In the genomic region with DNA sequence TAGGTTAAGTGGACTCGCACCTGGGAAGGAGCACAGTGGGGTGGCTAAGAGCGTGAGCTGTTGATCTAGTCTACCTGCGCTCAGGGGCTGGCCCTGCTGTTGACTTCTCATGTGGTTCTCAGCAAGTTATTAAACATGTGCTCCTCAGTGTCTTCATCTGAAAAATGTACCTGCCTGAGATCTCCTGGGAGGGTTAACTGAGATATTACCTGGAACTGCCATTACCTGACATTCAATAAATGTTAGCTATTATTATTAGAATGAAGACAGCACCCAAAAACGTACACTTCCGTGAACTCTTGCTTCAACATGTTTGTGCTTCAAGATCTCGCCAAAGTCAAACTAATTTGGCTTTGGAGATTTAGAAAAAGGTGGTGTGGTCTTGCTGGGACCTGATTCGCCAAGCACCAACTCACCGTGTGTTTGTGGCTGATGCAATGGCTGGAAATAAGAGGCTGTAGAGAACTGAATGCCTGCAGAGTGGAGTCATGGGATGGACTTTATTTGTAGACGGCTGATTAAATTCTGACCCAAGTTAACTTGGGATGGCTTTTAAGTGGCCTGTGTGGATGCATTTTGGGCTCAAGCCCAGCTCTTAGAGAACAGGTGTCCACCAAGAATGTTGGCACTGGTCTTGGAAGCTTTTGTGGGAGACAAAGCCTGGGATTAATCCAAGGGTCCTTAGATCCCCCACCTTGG, we compare ENCODE assay signal across 23 cellular contexts.
A peak's percentile ranks its signal among the peaks of the same experiment; 100 is the strongest.
DNase-seq lines count a peak whose midpoint lies in the region; ATAC-seq, FAIRE-seq and TF ChIP-seq lines count a peak whose summit lies in the region.
"Had no signal": no experiment of that assay in that cellular context is flagged by ENCODE, and none has a peak within 500 bp of the region (broad histone marks: within the 10 kb centered on the region; RNA-seq: fewer than 3 reads in every experiment).

No MANE protein-coding gene starts in this region.

- H4K20me1 ChIP-seq in astrocyte (ENCODE audit: insufficient read depth, low read length) (no peaks in the 10 kb centered on the region), HepG2 (ENCODE audit: insufficient read depth, low read length) (no peaks in the 10 kb centered on the region)

- H3K36me3 ChIP-seq in astrocyte (ENCODE audit: insufficient read depth, low read length), result no peaks in the 10 kb centered on the region
- H3K36me3 ChIP-seq in gastrocnemius medialis, result no peaks in the 10 kb centered on the region
- no peaks in the 10 kb centered on the region for H3K36me3 ChIP-seq in HepG2 (replicated peaks in 1 of 2; ENCODE audit: control insufficient read depth in 1 of 2, insufficient read depth in 2 of 2, low read length in 2 of 2)
- H3K36me3 ChIP-seq: ascending aorta had no signal

- H3K79me2 ChIP-seq in astrocyte (ENCODE audit: insufficient read depth, low read length) (no peaks in the 10 kb centered on the region), HepG2 (ENCODE audit: insufficient read depth, low read length) (no peaks in the 10 kb centered on the region)

- TF ChIP-seq EP300 in HepG2 (IDR thresholded peaks at IDR 0.05; ENCODE audit: low read depth in 2 of 2, low read length in 2 of 2) (no peak), HepG2 (CRISPR knock-in tag; IDR thresholded peaks at IDR 0.05; ENCODE audit: borderline replicate concordance) (no peak)

- H3K27ac Mint-ChIP-seq in astrocyte (ENCODE audit: unreplicated experiment), result peak overlapping the region; percentile 99
- H3K27ac Mint-ChIP-seq: activated naive CD4-positive, alpha-beta T cell treated with anti-CD3 and anti-CD28 coated beads, Interleukin-2, amount 10 ng/mL, durations not matched to agents 7 days and 5 days; B cell had no signal

- no peaks in the 10 kb centered on the region for H3K27me3 Mint-ChIP-seq in astrocyte (ENCODE audit: low read depth, unreplicated experiment)

- H3K27ac ChIP-seq in astrocyte (ENCODE audit: low read depth, low read length) (no peak overlapping the region), foreskin keratinocyte (no peak overlapping the region), gastrocnemius medialis (peak overlapping the region; percentile 95 to 98 (median 98)), HepG2 (ENCODE audit: extremely low read length, insufficient read depth, low read length) (no peak overlapping the region)
- H3K27ac ChIP-seq: ascending aorta, testis, VCaP had no signal

- no peak overlapping the region for H3K4me2 ChIP-seq in astrocyte (ENCODE audit: low read length)
- no peak overlapping the region for H3K4me2 ChIP-seq in HepG2 (ENCODE audit: low read depth, low read length)

- peak; percentile 25 for ATAC-seq in foreskin keratinocyte
- peak; percentile 59 to 66 for ATAC-seq in gastrocnemius medialis
- no peak for ATAC-seq in GM21423 (IDR thresholded peaks at IDR 0.05; ENCODE audit: unreplicated experiment)
- ATAC-seq in HepG2, result no peak
- ATAC-seq in GM18907 (IDR thresholded peaks at IDR 0.05; ENCODE audit: unreplicated experiment), result no peak

- no peaks in the 10 kb centered on the region for H3K27me3 ChIP-seq in astrocyte (ENCODE audit: insufficient read depth, low read length)
- no peaks in the 10 kb centered on the region for H3K27me3 ChIP-seq in foreskin keratinocyte
- H3K27me3 ChIP-seq in gastrocnemius medialis, result no peaks in the 10 kb centered on the region
- peaks cover 0 to 30% of the 10 kb centered on the region in 2 experiments; a peak in 3 of 5 replicates for H3K27me3 ChIP-seq in HepG2 (ENCODE audit: control insufficient read depth in 1 of 2, insufficient read depth in 2 of 2, low read length in 2 of 2)
- H3K27me3 ChIP-seq: ascending aorta, testis had no signal

- in situ Hi-C loops in gastrocnemius medialis (cut with MboI; ENCODE audit: low sequenced_read_pairs in 4 of 4) (loop anchor here (5.0 to 25.0 kb wide), 8 partner anchors 143 to 925 kb away; no protein-coding TSS in a partner anchor), HepG2 (cut with HindIII; ENCODE audit: extremely low pct_ligation_motif_present, low pct_unique_long_range_greater_than_20kb) (loop anchor here (25.0 kb wide), 2 partner anchors 695 to 920 kb away; a partner anchor contains a TSS)

- H3K9ac ChIP-seq in astrocyte (ENCODE audit: low read length) (no peak overlapping the region), HepG2 (ENCODE audit: insufficient read depth, low read depth, low read length) (no peak overlapping the region)

- H3K36me3 Mint-ChIP-seq in astrocyte (ENCODE audit: low read depth, unreplicated experiment), result no peaks in the 10 kb centered on the region
- H3K36me3 Mint-ChIP-seq: activated naive CD4-positive, alpha-beta T cell treated with anti-CD3 and anti-CD28 coated beads, Interleukin-2, amount 10 ng/mL, durations not matched to agents 7 days and 5 days had no signal

- peaks cover 5% of the 10 kb centered on the region for H3K9me3 Mint-ChIP-seq in astrocyte (ENCODE audit: unreplicated experiment)
- H3K9me3 Mint-ChIP-seq: activated naive CD4-positive, alpha-beta T cell treated with anti-CD3 and anti-CD28 coated beads, Interleukin-2, amount 10 ng/mL, durations not matched to agents 7 days and 5 days had no signal

- no peak for TF ChIP-seq RAD21 in HepG2 (CRISPR knock-in tag; IDR thresholded peaks at IDR 0.05)

- DNase-seq in LHCN-M2 (ENCODE audit: low read depth) (peak; percentile 29), astrocyte (ENCODE audit: low read depth) (peak; percentile 83), foreskin keratinocyte (peak in 1 of 2 donors; percentile 47), gastrocnemius medialis (peak; percentile 67 to 84), HepG2 (ENCODE audit: low spot score) (no peak), NK-92 (lab: John Stamatoyannopoulos, UW; ENCODE audit: unreplicated experiment) (no peak)
- DNase-seq: activated CD4-positive, alpha-beta T cell treated with anti-CD3 and anti-CD28 coated beads, Interleukin-2, amount 50 U/mL, for 48 hours; activated naive CD4-positive, alpha-beta T cell treated with anti-CD3 and anti-CD28 coated beads, Interleukin-2, amount 10 ng/mL, durations not matched to agents 7 days and 5 days; activated T-cell treated with anti-CD3 and anti-CD28 coated beads, Interleukin-2, amount 50 U/mL, for 1 hour; Calu3; dorsolateral prefrontal cortex; head of caudate nucleus; NCI-H1436 treated with DMSO at 0.1 percent for 48 hours; NCI-H82; testis had no signal

- intact Hi-C loops in gastrocnemius medialis (cut with DNase I; ENCODE audit: low total_unique reads) (loop anchor here (5.0 kb wide), 1 partner anchor 810 kb away; no protein-coding TSS in a partner anchor), HepG2 (cut with micrococcal nuclease; ENCODE audit: unreplicated experiment) (loop anchor here (5.0 kb wide), 3 partner anchors 925 to 1250 kb away; no protein-coding TSS in a partner anchor)

- BruUV-seq in HepG2 (replicated peaks; lab: Mats Ljungman, UMichigan), result no TSS peak

- H2AFZ ChIP-seq in astrocyte (ENCODE audit: low read depth, low read length), result no peak overlapping the region
- H2AFZ ChIP-seq in HepG2 (ENCODE audit: low read length), result no peak overlapping the region

- no peak for TF ChIP-seq CTCF in astrocyte (IDR thresholded peaks at IDR 0.05; ENCODE audit: insufficient read depth, low read depth, low read length)
- no peak for TF ChIP-seq CTCF in foreskin keratinocyte (conservative IDR thresholded peaks at IDR 0.05)
- no peak for TF ChIP-seq CTCF in gastrocnemius medialis (IDR thresholded peaks at IDR 0.05 in 4 of 5, conservative IDR thresholded peaks at IDR 0.05 in 1 of 5)
- TF ChIP-seq CTCF in HepG2 (CRISPR knock-in tag; IDR thresholded peaks at IDR 0.05), result no peak

- CTCF ChIA-PET in HepG2 (lab: Yijun Ruan, JAX; ENCODE audit: low intra/inter-chr PET ratio, low total read pairs), result no interaction called here

- peak overlapping the region; percentile 6 for H3K4me3 Mint-ChIP-seq in astrocyte (ENCODE audit: unreplicated experiment)
- H3K4me3 Mint-ChIP-seq: activated naive CD4-positive, alpha-beta T cell treated with anti-CD3 and anti-CD28 coated beads, Interleukin-2, amount 10 ng/mL, durations not matched to agents 7 days and 5 days; B cell had no signal

- H3K4me1 Mint-ChIP-seq in astrocyte (ENCODE audit: low read depth, unreplicated experiment), result peaks cover 24% of the 10 kb centered on the region
- H3K4me1 Mint-ChIP-seq: activated naive CD4-positive, alpha-beta T cell treated with anti-CD3 and anti-CD28 coated beads, Interleukin-2, amount 10 ng/mL, durations not matched to agents 7 days and 5 days had no signal

- H3K4me1 ChIP-seq in astrocyte (ENCODE audit: insufficient read depth, low read length) (peaks cover 18% of the 10 kb centered on the region), foreskin keratinocyte (no peaks in the 10 kb centered on the region), gastrocnemius medialis (peaks cover 51 to 56% of the 10 kb centered on the region in 2 donors), HepG2 (ENCODE audit: insufficient read depth, low read length) (peaks cover 6% of the 10 kb centered on the region; the same call in 1 of the 2 replicates)
- H3K4me1 ChIP-seq: testis had no signal

- 31% methylated on average over 9 of the region's 9 CpGs for WGBS in HepG2 (ENCODE audit: low lambda C conversion rate)

- POLR2A ChIA-PET in HepG2 (lab: Yijun Ruan, JAX), result no interaction called here

- H3K4me3 ChIP-seq in astrocyte (ENCODE audit: insufficient read depth, low read depth, low read length) (no peak overlapping the region), gastrocnemius medialis (no peak overlapping the region), HepG2 (replicated peaks in 1 of 3; ENCODE audit: insufficient read depth in 1 of 3, low read depth in 2 of 3, low read length in 3 of 3) (no peak overlapping the region)
- H3K4me3 ChIP-seq: ascending aorta, testis had no signal

- H3K9me3 ChIP-seq in astrocyte (ENCODE audit: insufficient read depth, low read depth, low read length) (no peaks in the 10 kb centered on the region), gastrocnemius medialis (no peaks in the 10 kb centered on the region), HepG2 (ENCODE audit: low read length) (peaks cover 5% of the 10 kb centered on the region; the same call in 1 of the 2 replicates)
- H3K9me3 ChIP-seq: ascending aorta, testis had no signal

- TF ChIP-seq POLR2A in gastrocnemius medialis (IDR thresholded peaks at IDR 0.05) (peak; percentile 54 to 70), HepG2 (IDR thresholded peaks at IDR 0.05; ENCODE audit: insufficient read depth in 1 of 2, low read depth in 2 of 2, low read length in 2 of 2) (no peak)

- FAIRE-seq in astrocyte (lab: Jason Lieb, UNC) (no peak), HepG2 (lab: Jason Lieb, UNC) (no peak)
- FAIRE-seq: G401.6, GM12892, islet of Langerhans had no signal

TF ChIP-seq in HepG2, 621 proteins besides CTCF, POLR2A, EP300 and RAD21:
- no peak for TF ChIP-seq RELA (CRISPR knock-in tag; IDR thresholded peaks at IDR 0.05)
- TF ChIP-seq, protein P1, sequence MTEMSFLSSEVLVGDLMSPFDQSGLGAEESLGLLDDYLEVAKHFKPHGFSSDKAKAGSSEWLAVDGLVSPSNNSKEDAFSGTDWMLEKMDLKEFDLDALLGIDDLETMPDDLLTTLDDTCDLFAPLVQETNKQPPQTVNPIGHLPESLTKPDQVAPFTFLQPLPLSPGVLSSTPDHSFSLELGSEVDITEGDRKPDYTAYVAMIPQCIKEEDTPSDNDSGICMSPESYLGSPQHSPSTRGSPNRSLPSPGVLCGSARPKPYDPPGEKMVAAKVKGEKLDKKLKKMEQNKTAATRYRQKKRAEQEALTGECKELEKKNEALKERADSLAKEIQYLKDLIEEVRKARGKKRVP (CRISPR knock-in tag; IDR thresholded peaks at IDR 0.05), result peak in 1 of 2 experiments; percentile 96; a peak in 2 of 4 replicates

Comparison
In these comparisons a context has a peak if more than half of its experiments do, and no peak if none do; other contexts are left out.
1. DNase-seq: peak in LHCN-M2 (single experiment), astrocyte (single experiment) and gastrocnemius medialis (2 of 2); none in HepG2 (single experiment) and NK-92 (single experiment).
2. H3K27ac ChIP-seq: peak in gastrocnemius medialis (4 of 4); none in astrocyte (single experiment), foreskin keratinocyte (single experiment) and HepG2 (single experiment).
3. ATAC-seq: peak in foreskin keratinocyte (single experiment) and gastrocnemius medialis (2 of 2); none in GM21423 (single experiment), HepG2 (single experiment) and GM18907 (single experiment).
4. POLR2A ChIP-seq: peak in gastrocnemius medialis (2 of 2); none in HepG2 (0 of 2).